14 cellular contexts compared by ENCODE assay signal in the genomic region with DNA sequence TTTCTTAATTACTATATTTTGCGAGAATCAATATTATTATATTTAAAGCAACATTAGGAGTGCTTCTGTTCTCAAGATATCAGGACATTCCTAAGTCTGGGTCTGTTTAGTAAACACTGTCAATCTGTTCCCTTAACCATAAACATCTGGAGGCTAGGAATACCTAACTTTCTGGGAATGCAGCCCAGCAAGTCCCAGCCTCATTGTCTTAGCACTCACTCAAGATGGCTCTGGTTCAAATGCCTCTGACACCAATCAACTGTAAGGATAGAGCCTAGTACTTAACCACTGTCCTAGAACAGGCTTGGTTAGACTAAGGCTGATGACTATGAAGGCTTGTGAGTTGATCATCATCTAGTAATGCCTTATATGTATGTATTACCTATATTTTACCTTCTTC.
A peak's percentile ranks its signal among the peaks of the same experiment; 100 is the strongest.
DNase-seq lines count a peak whose midpoint lies in the region; TF ChIP-seq lines count a peak whose summit lies in the region.
"Had no signal": no experiment of that assay in that cellular context is flagged by ENCODE, and none has a peak within 500 bp of the region (broad histone marks: within the 10 kb centered on the region; RNA-seq: fewer than 3 reads in every experiment).

No MANE protein-coding gene starts in this region.

- H2AFZ ChIP-seq in neural progenitor cell (replicated peaks): no peak overlapping the region

- peaks cover 18% of the 10 kb centered on the region for H3K4me1 ChIP-seq in neural progenitor cell

- H3F3A ChIP-seq in neural progenitor cell (ENCODE audit: low read depth): peaks cover 23% of the 10 kb centered on the region

- peak overlapping the region; percentile 46 for H3K4me2 ChIP-seq in neural progenitor cell

- H3K4me3 Mint-ChIP-seq in neural progenitor cell: no peak overlapping the region

- no peaks in the 10 kb centered on the region for H3K9me3 Mint-ChIP-seq in neural progenitor cell

- no peak for TF ChIP-seq CTCF in fibroblast of pulmonary artery (IDR thresholded peaks at IDR 0.05; ENCODE audit: low read length, missing control alignments)
- TF ChIP-seq CTCF in neural progenitor cell (IDR thresholded peaks at IDR 0.05): no peak

- H3K36me3 ChIP-seq in neural progenitor cell: no peaks in the 10 kb centered on the region
- H3K36me3 ChIP-seq: ascending aorta had no signal

- peaks cover 16% of the 10 kb centered on the region for H3K4me1 Mint-ChIP-seq in neural progenitor cell

- peaks cover 9% of the 10 kb centered on the region for H4K20me1 ChIP-seq in neural progenitor cell (ENCODE audit: low read depth)

- H3K27ac ChIP-seq in neural progenitor cell: no peak overlapping the region
- H3K27ac ChIP-seq: ascending aorta, C4-2B had no signal

- H3K27ac Mint-ChIP-seq in neural progenitor cell: no peak overlapping the region

- H3K27me3 ChIP-seq in neural progenitor cell: peaks cover 71% of the 10 kb centered on the region
- H3K27me3 ChIP-seq: ascending aorta had no signal

- H3K4me3 ChIP-seq in fibroblast of pulmonary artery (replicated peaks; ENCODE audit: low read depth, low read length) (no peak overlapping the region), neural progenitor cell (no peak overlapping the region)
- H3K4me3 ChIP-seq: ascending aorta, lung had no signal

- no peaks in the 10 kb centered on the region for H3K36me3 Mint-ChIP-seq in neural progenitor cell

- DNase-seq in DMS 273 (lab: John Stamatoyannopoulos, UW; ENCODE audit: unreplicated experiment) (peak; percentile 69), NCI-H82 treated with DMSO at 0.1 percent for 48 hours (lab: John Stamatoyannopoulos, UW; ENCODE audit: unreplicated experiment) (peak; percentile 79), fibroblast of pulmonary artery (ENCODE audit: low read depth) (peak; percentile 76), neural progenitor cell (ENCODE audit: low spot score) (no peak), NCI-H1930 (lab: John Stamatoyannopoulos, UW) (no peak), NCI-H2107 (lab: John Stamatoyannopoulos, UW) (no peak)
- no peak for DNase-seq in stimulated activated CD4-positive, alpha-beta T cell treated with anti-CD3 and anti-CD28 coated beads, Interleukin-15, amount 100 ng/mL, for 24 hours
- no peak for DNase-seq in activated effector memory CD4-positive, alpha-beta T cell treated with Interleukin-2 at 50 U/mL for 16 hours
- DNase-seq: activated CD8-positive, alpha-beta memory T cell treated with anti-CD3 and anti-CD28 coated beads, Interleukin-2, amount 50 U/mL, for 48 hours; NCI-H1694 treated with DMSO at 0.1 percent for 48 hours; OCI-M1 had no signal

- H3K79me2 ChIP-seq in neural progenitor cell (ENCODE audit: low read depth): no peaks in the 10 kb centered on the region

- no peaks in the 10 kb centered on the region for H3K27me3 Mint-ChIP-seq in neural progenitor cell (ENCODE audit: insufficient read depth, low read depth)

- no peak overlapping the region for H3K9ac ChIP-seq in neural progenitor cell

- no peaks in the 10 kb centered on the region for H3K9me3 ChIP-seq in neural progenitor cell (ENCODE audit: low read depth)
- H3K9me3 ChIP-seq: ascending aorta had no signal

Comparison
In these comparisons a context has a peak if more than half of its experiments do, and no peak if none do; other contexts are left out.
1. DNase-seq: peak in DMS 273 (single experiment), NCI-H82 treated with DMSO at 0.1 percent for 48 hours (single experiment) and fibroblast of pulmonary artery (single experiment); none in neural progenitor cell (single experiment), NCI-H1930 (0 of 2), stimulated activated CD4-positive, alpha-beta T cell treated with anti-CD3 and anti-CD28 coated beads, Interleukin-15, amount 100 ng/mL, for 24 hours (single experiment), activated effector memory CD4-positive, alpha-beta T cell treated with Interleukin-2 at 50 U/mL for 16 hours (single experiment) and NCI-H2107 (single experiment).